Comparison of ENCODE assay signal across 17 cellular contexts in the genomic region with DNA sequence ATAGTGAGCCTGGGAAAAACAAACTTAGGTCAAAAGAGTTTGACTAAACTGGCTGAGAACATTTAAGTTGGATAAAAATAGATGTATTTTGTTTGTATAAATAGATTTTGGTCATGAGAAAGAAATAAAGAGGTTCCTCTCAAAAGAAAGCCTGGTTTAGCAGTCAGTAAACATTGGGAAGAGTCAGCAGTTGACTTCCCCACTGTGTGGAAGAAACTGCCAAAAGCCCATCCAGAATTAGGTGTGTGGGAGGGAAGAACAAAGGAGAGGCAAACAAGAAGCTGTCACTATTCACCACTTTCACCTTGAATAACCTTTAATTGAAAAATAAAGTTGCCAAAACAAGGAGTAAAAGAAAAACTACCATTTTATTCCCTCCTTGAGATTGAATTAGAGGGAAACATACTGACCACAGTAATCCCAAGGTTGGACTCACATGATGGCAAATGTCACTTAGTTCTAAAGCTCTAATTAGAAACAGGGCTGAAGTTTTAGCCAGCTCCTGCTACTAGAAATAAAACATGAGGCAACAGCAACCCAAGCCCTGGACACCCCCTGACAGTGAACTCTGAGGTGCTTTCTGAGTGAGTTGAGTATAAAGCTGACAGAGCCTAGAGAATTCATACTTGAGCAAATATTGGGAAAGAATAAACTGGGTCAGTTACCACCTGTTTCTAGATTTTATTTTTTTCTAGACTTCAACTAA.
DNase-seq lines count a peak whose midpoint lies in the region; ATAC-seq lines count a peak whose summit lies in the region.
"Had no signal": no experiment of that assay in that cellular context is flagged by ENCODE, and none has a peak within 500 bp of the region (broad histone marks: within the 10 kb centered on the region; RNA-seq: fewer than 3 reads in every experiment).

No MANE protein-coding gene starts in this region.

- peak overlapping the region; percentile 64 for H3K27ac ChIP-seq in skeletal muscle tissue (ENCODE audit: low read depth, low read length)
- H3K27ac ChIP-seq: GM23248 had no signal

- H3K36me3 ChIP-seq in skeletal muscle tissue (ENCODE audit: control insufficient read depth in 3 of 3, insufficient read depth in 3 of 3, low read length in 3 of 3): no peaks in the 10 kb centered on the region

- no peak overlapping the region for H3K9ac ChIP-seq in skeletal muscle tissue (ENCODE audit: low read depth in 1 of 3, low read length in 3 of 3)
- H3K9ac ChIP-seq: GM23248 had no signal

- intact Hi-C loops in left ventricle myocardium superior (cut with micrococcal nuclease): no loop called here

- no peaks in the 10 kb centered on the region for H3K27me3 ChIP-seq in skeletal muscle tissue (ENCODE audit: control insufficient read depth in 3 of 3, insufficient read depth in 3 of 3, low read length in 3 of 3)

- no peaks in the 10 kb centered on the region for H3K9me3 ChIP-seq in skeletal muscle tissue (ENCODE audit: control insufficient read depth in 3 of 3, low read length in 3 of 3)

- no peak overlapping the region for H3K4me3 ChIP-seq in skeletal muscle tissue (ENCODE audit: low read length in 3 of 3)
- H3K4me3 ChIP-seq: GM12878, GM23248 had no signal

- peaks cover 0 to 15% (median 5%) of the 10 kb centered on the region in 3 donors for H3K4me1 ChIP-seq in skeletal muscle tissue (ENCODE audit: control insufficient read depth in 3 of 3, insufficient read depth in 3 of 3, low read length in 3 of 3)

- ATAC-seq in left ventricle myocardium superior (peak; percentile 80), GM19397 (IDR thresholded peaks at IDR 0.05; ENCODE audit: unreplicated experiment) (no peak)
- ATAC-seq: GM12878 had no signal

- DNase-seq in CD1c-positive myeloid dendritic cell (ENCODE audit: extremely low spot score): peak; percentile 14
- DNase-seq in astrocyte of the hippocampus (ENCODE audit: low read depth, low spot score): peak; percentile 12
- DNase-seq in left ventricle myocardium superior: no peak
- no peak for DNase-seq in activated T-cell treated with anti-CD3 and anti-CD28 coated beads, Interleukin-2, amount 50 U/mL, for 48 hours
- DNase-seq in retina: no peak
- no peak for DNase-seq in NCI-H1694 treated with DMSO at 0.1 percent for 48 hours (lab: John Stamatoyannopoulos, UW)
- DNase-seq: AML-193; Calu3; CD4-positive, CD25-positive, alpha-beta regulatory T cell; GM23248; NCI-H146; NCI-H2227 treated with DMSO at 0.1 percent for 48 hours; NCI-H526; RPMI8226 had no signal

Comparison
In these comparisons a context has a peak if more than half of its experiments do, and no peak if none do; other contexts are left out.
1. DNase-seq: peak in CD1c-positive myeloid dendritic cell (single experiment) and astrocyte of the hippocampus (single experiment); none in left ventricle myocardium superior (single experiment), activated T-cell treated with anti-CD3 and anti-CD28 coated beads, Interleukin-2, amount 50 U/mL, for 48 hours (0 of 2), retina (single experiment) and NCI-H1694 treated with DMSO at 0.1 percent for 48 hours (single experiment).